Comparison of ENCODE assay signal across 10 cellular contexts in genomic region chr17:78822552-78822951, GRCh38. TPM values are rescaled to one million over a fixed set of nuclear protein-coding genes. Genes with fewer than 3 reads are reported as not detected.
DNase-seq lines count a peak whose midpoint lies in the region; ATAC-seq and TF ChIP-seq lines count a peak whose summit lies in the region.
"Had no signal": no experiment of that assay in that cellular context is flagged by ENCODE, and none has a peak within 500 bp of the region (broad histone marks: within the 10 kb centered on the region; RNA-seq: fewer than 3 reads in every experiment).

No MANE protein-coding gene starts in this region.

- H3K36me3 Mint-ChIP-seq in activated naive CD4-positive, alpha-beta T cell treated with anti-CD3 and anti-CD28 coated beads for 36 hours (ENCODE audit: low read depth): peaks cover 68% of the 10 kb centered on the region
- peaks cover 91% of the 10 kb centered on the region for H3K36me3 Mint-ChIP-seq in activated T-helper 2 cell treated with anti-CD3 and anti-CD28 coated beads, Interferon-gamma antibody, Interleukin-2, Interleukin-4, amounts not matched to agents 10 μg/mL and 5 μg/mL and 100 μg/mL, durations not matched to agents 14 hours and 24 hours and 36 hours (ENCODE audit: low read depth)
- peaks cover 64 to 81% of the 10 kb centered on the region in 2 donors for H3K36me3 Mint-ChIP-seq in stimulated activated naive B cell treated with anti-CD40 and anti-IgM and Interleukin-4, amounts not matched to agents 10 μg/mL and 1 μg/mL and 100 μg/mL, for 72 hours

- peak overlapping the region; percentile 46 for H3K27ac Mint-ChIP-seq in activated naive CD4-positive, alpha-beta T cell treated with anti-CD3 and anti-CD28 coated beads for 36 hours
- H3K27ac Mint-ChIP-seq in activated T-helper 2 cell treated with anti-CD3 and anti-CD28 coated beads, Interferon-gamma antibody, Interleukin-2, Interleukin-4, amounts not matched to agents 10 μg/mL and 5 μg/mL and 100 μg/mL, durations not matched to agents 14 hours and 24 hours and 36 hours: peak overlapping the region; percentile 33
- H3K27ac Mint-ChIP-seq in stimulated activated naive B cell treated with anti-CD40 and anti-IgM and Interleukin-4, amounts not matched to agents 10 μg/mL and 1 μg/mL and 100 μg/mL, for 72 hours: peak overlapping the region; percentile 14
- H3K27ac Mint-ChIP-seq: activated B cell treated with CpG ODN at 0.5 μM for 24 hours had no signal

- H3K4me1 Mint-ChIP-seq in activated naive CD4-positive, alpha-beta T cell treated with anti-CD3 and anti-CD28 coated beads for 36 hours (ENCODE audit: low read depth): peaks cover 58% of the 10 kb centered on the region
- H3K4me1 Mint-ChIP-seq in activated T-helper 2 cell treated with anti-CD3 and anti-CD28 coated beads, Interferon-gamma antibody, Interleukin-2, Interleukin-4, amounts not matched to agents 10 μg/mL and 5 μg/mL and 100 μg/mL, durations not matched to agents 14 hours and 24 hours and 36 hours (ENCODE audit: low read depth): peaks cover 54% of the 10 kb centered on the region
- peaks cover 10 to 26% of the 10 kb centered on the region in 2 donors for H3K4me1 Mint-ChIP-seq in stimulated activated naive B cell treated with anti-CD40 and anti-IgM and Interleukin-4, amounts not matched to agents 10 μg/mL and 1 μg/mL and 100 μg/mL, for 72 hours

- DNase-seq in activated naive CD4-positive, alpha-beta T cell treated with anti-CD3 and anti-CD28 coated beads for 36 hours: no peak
- no peak for DNase-seq in activated naive CD4-positive, alpha-beta T cell treated with Interleukin-2 at 50 U/mL for 16 hours
- no peak for DNase-seq in activated T-helper 2 cell treated with anti-CD3 and anti-CD28 coated beads, Interferon-gamma antibody, Interleukin-2, Interleukin-4, amounts not matched to agents 10 μg/mL and 5 μg/mL and 100 μg/mL, durations not matched to agents 14 hours and 24 hours and 36 hours (ENCODE audit: low spot score)
- DNase-seq in fibroblast of the aortic adventitia (ENCODE audit: low read depth) (peak; percentile 57), NCI-H2171 treated with DMSO at 0.1 percent for 48 hours (lab: John Stamatoyannopoulos, UW) (no peak), DMS114 treated with DMSO at 0.1 percent for 48 hours (lab: John Stamatoyannopoulos, UW; ENCODE audit: unreplicated experiment) (no peak), cerebellar nuclear complex (lab: John Stamatoyannopoulos, UW) (no peak)
- DNase-seq in stimulated activated naive B cell treated with anti-CD40 and anti-IgM and Interleukin-4, amounts not matched to agents 10 μg/mL and 1 μg/mL and 100 μg/mL, for 72 hours: no peak
- DNase-seq: activated B cell treated with CpG ODN at 0.5 μM for 24 hours had no signal

- CTCF ChIA-PET in activated naive CD4-positive, alpha-beta T cell treated with anti-CD3 and anti-CD28 coated beads for 36 hours (lab: Charles Lee): no interaction called here

- no peak for TF ChIP-seq CTCF in fibroblast of the aortic adventitia (IDR thresholded peaks at IDR 0.05; ENCODE audit: insufficient read depth, low read length)

- H3K27me3 Mint-ChIP-seq in activated naive CD4-positive, alpha-beta T cell treated with anti-CD3 and anti-CD28 coated beads for 36 hours (ENCODE audit: low read depth): no peaks in the 10 kb centered on the region
- H3K27me3 Mint-ChIP-seq in activated T-helper 2 cell treated with anti-CD3 and anti-CD28 coated beads, Interferon-gamma antibody, Interleukin-2, Interleukin-4, amounts not matched to agents 10 μg/mL and 5 μg/mL and 100 μg/mL, durations not matched to agents 14 hours and 24 hours and 36 hours (ENCODE audit: low read depth): no peaks in the 10 kb centered on the region
- no peaks in the 10 kb centered on the region for H3K27me3 Mint-ChIP-seq in stimulated activated naive B cell treated with anti-CD40 and anti-IgM and Interleukin-4, amounts not matched to agents 10 μg/mL and 1 μg/mL and 100 μg/mL, for 72 hours
- H3K27me3 Mint-ChIP-seq: activated B cell treated with CpG ODN at 0.5 μM for 24 hours had no signal

- no peak overlapping the region for H3K4me3 ChIP-seq in fibroblast of the aortic adventitia (ENCODE audit: low read depth, low read length)
- H3K4me3 ChIP-seq: K562 had no signal

- ATAC-seq in stimulated activated naive B cell treated with anti-CD40 and anti-IgM and Interleukin-4, amounts not matched to agents 10 μg/mL and 1 μg/mL and 100 μg/mL, for 72 hours (replicated peaks): no peak
- ATAC-seq: K562 had no signal

- H3K4me3 Mint-ChIP-seq in activated naive CD4-positive, alpha-beta T cell treated with anti-CD3 and anti-CD28 coated beads for 36 hours: no peak overlapping the region
- no peak overlapping the region for H3K4me3 Mint-ChIP-seq in activated T-helper 2 cell treated with anti-CD3 and anti-CD28 coated beads, Interferon-gamma antibody, Interleukin-2, Interleukin-4, amounts not matched to agents 10 μg/mL and 5 μg/mL and 100 μg/mL, durations not matched to agents 14 hours and 24 hours and 36 hours (ENCODE audit: low read depth)
- no peak overlapping the region for H3K4me3 Mint-ChIP-seq in stimulated activated naive B cell treated with anti-CD40 and anti-IgM and Interleukin-4, amounts not matched to agents 10 μg/mL and 1 μg/mL and 100 μg/mL, for 72 hours
- H3K4me3 Mint-ChIP-seq: activated B cell treated with CpG ODN at 0.5 μM for 24 hours had no signal

- intact Hi-C loops in activated naive CD4-positive, alpha-beta T cell treated with anti-CD3 and anti-CD28 coated beads for 36 hours (cut with micrococcal nuclease): no loop called here
- intact Hi-C loops in activated T-helper 2 cell treated with anti-CD3 and anti-CD28 coated beads, Interferon-gamma antibody, Interleukin-2, Interleukin-4, amounts not matched to agents 10 μg/mL and 5 μg/mL and 100 μg/mL, durations not matched to agents 14 hours and 24 hours and 36 hours (cut with micrococcal nuclease): no loop called here

- no peaks in the 10 kb centered on the region for H3K9me3 Mint-ChIP-seq in activated naive CD4-positive, alpha-beta T cell treated with anti-CD3 and anti-CD28 coated beads for 36 hours
- no peaks in the 10 kb centered on the region for H3K9me3 Mint-ChIP-seq in activated T-helper 2 cell treated with anti-CD3 and anti-CD28 coated beads, Interferon-gamma antibody, Interleukin-2, Interleukin-4, amounts not matched to agents 10 μg/mL and 5 μg/mL and 100 μg/mL, durations not matched to agents 14 hours and 24 hours and 36 hours
- no peaks in the 10 kb centered on the region for H3K9me3 Mint-ChIP-seq in stimulated activated naive B cell treated with anti-CD40 and anti-IgM and Interleukin-4, amounts not matched to agents 10 μg/mL and 1 μg/mL and 100 μg/mL, for 72 hours
- H3K9me3 Mint-ChIP-seq: activated B cell treated with CpG ODN at 0.5 μM for 24 hours had no signal

RNA-seq across cellular contexts. Expression of gene USP36, which starts 18.1 kb away (rescaled TPM):
- total RNA-seq in activated naive CD4-positive, alpha-beta T cell treated with anti-CD3 and anti-CD28 coated beads for 36 hours: 10 to 100 TPM; 65.3 to 68.7 TPM
- 103 and 105 TPM in 2 replicates for total RNA-seq in activated T-helper 2 cell treated with anti-CD3 and anti-CD28 coated beads, Interferon-gamma antibody, Interleukin-2, Interleukin-4, amounts not matched to agents 10 μg/mL and 5 μg/mL and 100 μg/mL, durations not matched to agents 14 hours and 24 hours and 36 hours
- 27.5 and 36.7 TPM in 2 replicates for total RNA-seq in fibroblast of the aortic adventitia (ENCODE audit: low replicate concordance)

RNA-seq across cellular contexts. Expression of gene CYTH1, which starts 40.5 kb away (rescaled TPM):
- 100 to 1,000 TPM; 145 to 149 TPM for total RNA-seq in activated naive CD4-positive, alpha-beta T cell treated with anti-CD3 and anti-CD28 coated beads for 36 hours
- 83.5 and 95.7 TPM in 2 replicates for total RNA-seq in activated T-helper 2 cell treated with anti-CD3 and anti-CD28 coated beads, Interferon-gamma antibody, Interleukin-2, Interleukin-4, amounts not matched to agents 10 μg/mL and 5 μg/mL and 100 μg/mL, durations not matched to agents 14 hours and 24 hours and 36 hours
- total RNA-seq in fibroblast of the aortic adventitia (ENCODE audit: low replicate concordance): 7.8 and 13.8 TPM in 2 replicates
